In genomic region chr11:43852057-43852636, GRCh38 we compare ENCODE assay signal across 8 cellular contexts. TPM values are rescaled to one million over a fixed set of nuclear protein-coding genes. Genes with fewer than 3 reads are reported as not detected.
DNase-seq lines count a peak whose midpoint lies in the region; ATAC-seq and TF ChIP-seq lines count a peak whose summit lies in the region.

No MANE protein-coding gene starts in this region.

- H3K4me1 ChIP-seq in IMR-90 (ENCODE audit: control insufficient read depth, insufficient read depth, low read length) (no peaks in the 10 kb centered on the region), SJSA1 (replicated peaks) (no peaks in the 10 kb centered on the region), prostate gland (replicated peaks) (no peaks in the 10 kb centered on the region)

- H3K27ac Mint-ChIP-seq in glutamatergic neuron (ENCODE audit: unreplicated experiment), result no peak overlapping the region

- no peak overlapping the region for H3K23ac ChIP-seq in IMR-90 (ENCODE audit: low read depth, low read length)

- H3K36me3 ChIP-seq in IMR-90 (ENCODE audit: control insufficient read depth, insufficient read depth, low read length) (peaks cover 1% of the 10 kb centered on the region; the same call in 1 of the 2 replicates), SJSA1 (0 out of 2 replicates have a peak, but pooled peaks cover 7% of the 10 kb centered on the region), prostate gland (no peaks in the 10 kb centered on the region)

- H4K20me1 ChIP-seq in IMR-90 (ENCODE audit: insufficient read depth, low read length), result no peaks in the 10 kb centered on the region

- no peak overlapping the region for H4K91ac ChIP-seq in IMR-90 (ENCODE audit: insufficient read depth, low read depth, low read length)

- CTCF ChIA-PET in IMR-90 (lab: Yijun Ruan, JAX), result interaction anchor here (0.6 to 1.8 kb wide), 18 partner anchors 10 to 349 kb away, joined by 3 to 26 read pairs (median 4); no protein-coding TSS in a partner anchor

- no peak overlapping the region for H2AK9ac ChIP-seq in IMR-90 (replicated peaks; ENCODE audit: low read depth, low read length, poor library complexity)

- no peak overlapping the region for H2BK15ac ChIP-seq in IMR-90 (ENCODE audit: low read depth, low read length)

- H3K27me3 Mint-ChIP-seq in glutamatergic neuron (ENCODE audit: unreplicated experiment), result no peaks in the 10 kb centered on the region

- TF ChIP-seq POLR2A in IMR-90 (IDR thresholded peaks at IDR 0.05; ENCODE audit: low read depth, low read length) (no peak), prostate gland (IDR thresholded peaks at IDR 0.05) (no peak)

- H2BK20ac ChIP-seq in IMR-90 (ENCODE audit: low read depth, low read length), result no peak overlapping the region

- H3K27me3 ChIP-seq in IMR-90 (ENCODE audit: control insufficient read depth, insufficient read depth, low read length), result no peaks in the 10 kb centered on the region
- no peaks in the 10 kb centered on the region for H3K27me3 ChIP-seq in SJSA1 (replicated peaks)
- H3K27me3 ChIP-seq in prostate gland (replicated peaks; ENCODE audit: insufficient read depth), result no peaks in the 10 kb centered on the region

- DNase-seq in DMS153 treated with DMSO at 0.1 percent for 48 hours (lab: John Stamatoyannopoulos, UW; ENCODE audit: unreplicated experiment), result peak; percentile 38
- peak; percentile 88 for DNase-seq in IMR-90
- DNase-seq in SJSA1 (ENCODE audit: low read depth in 1 of 2, low spot score in 2 of 2), result peak; percentile 75 to 77
- DNase-seq in activated naive CD4-positive, alpha-beta T cell (lab: John Stamatoyannopoulos, UW), result peak in 3 of 4 experiments; percentile 14 to 29 (median 17)
- DNase-seq in glutamatergic neuron, result peak; percentile 64
- no peak for DNase-seq in prostate gland (ENCODE audit: low spot score)

- no peaks in the 10 kb centered on the region for H3K9me1 ChIP-seq in IMR-90 (ENCODE audit: insufficient read depth, low read length)

- H3K14ac ChIP-seq in IMR-90 (replicated peaks; ENCODE audit: low read depth, low read length), result no peak overlapping the region

- H2BK5ac ChIP-seq in IMR-90 (ENCODE audit: low read depth, low read length, poor library complexity, severe bottlenecking), result no peak overlapping the region

- H4K8ac ChIP-seq in IMR-90 (ENCODE audit: low read depth in 2 of 2, low read length in 2 of 2), result no peak overlapping the region

- POLR2A ChIA-PET in IMR-90 (lab: Charles Lee; ENCODE audit: unreplicated experiment), result no interaction called here

- no peak overlapping the region for H3K4me2 ChIP-seq in IMR-90 (ENCODE audit: low read depth, low read length)

- WGBS in IMR-90 (ENCODE audit: extremely low coverage in 2 of 2, insufficient read length in 1 of 2), 2 experiments, result no CpG with 5 or more reads among the region's 4 CpGs
- 36% methylated on average over 4 of the region's 4 CpGs for WGBS in prostate gland

- no peak overlapping the region for H3K56ac ChIP-seq in IMR-90 (ENCODE audit: extremely low read depth, insufficient read depth, low read length)

- H2AFZ ChIP-seq in IMR-90 (replicated peaks; ENCODE audit: low read length, poor library complexity), result no peak overlapping the region

- in situ Hi-C loops in IMR-90 (cut with MboI; ENCODE audit: low sequenced_read_pairs), result no loop called here

- dilution Hi-C loops in IMR-90 (cut with HindIII; ENCODE audit: low sequenced_read_pairs, unreplicated experiment), result no loop called here

- ATAC-seq in GM19468 (IDR thresholded peaks at IDR 0.05; ENCODE audit: extremely low read depth, unreplicated experiment), result peak; percentile 76
- peak; percentile 100 for ATAC-seq in IMR-90 (ENCODE audit: low read depth)
- ATAC-seq in GM21390 (IDR thresholded peaks at IDR 0.05; ENCODE audit: unreplicated experiment), result no peak

- no peak overlapping the region for H3K18ac ChIP-seq in IMR-90 (ENCODE audit: low read depth, low read length)

- no peaks in the 10 kb centered on the region for H3K36me3 Mint-ChIP-seq in glutamatergic neuron (ENCODE audit: unreplicated experiment)

- no peaks in the 10 kb centered on the region for H3K4me1 Mint-ChIP-seq in glutamatergic neuron (ENCODE audit: low read depth, unreplicated experiment)

- no peak overlapping the region for H3K4ac ChIP-seq in IMR-90 (ENCODE audit: low read depth, low read length)

- H3K9me3 ChIP-seq in IMR-90 (ENCODE audit: control insufficient read depth, insufficient read depth, low read length), result no peaks in the 10 kb centered on the region
- H3K9me3 ChIP-seq in SJSA1 (replicated peaks), result no peaks in the 10 kb centered on the region
- no peaks in the 10 kb centered on the region for H3K9me3 ChIP-seq in prostate gland

- no peak overlapping the region for H3K4me3 ChIP-seq in IMR-90 (ENCODE audit: insufficient read depth, low read depth, low read length)
- H3K4me3 ChIP-seq in SJSA1, result no peak overlapping the region
- H3K4me3 ChIP-seq in prostate gland, result no peak overlapping the region

- no peak overlapping the region for H2BK120ac ChIP-seq in IMR-90 (ENCODE audit: low read depth, low read length)

- H3K4me3 Mint-ChIP-seq in glutamatergic neuron (ENCODE audit: unreplicated experiment), result no peak overlapping the region

- peak; percentile 96 for TF ChIP-seq RAD21 in IMR-90 (IDR thresholded peaks at IDR 0.05; ENCODE audit: low read length)

- peak; percentile 92 for TF ChIP-seq CTCF in IMR-90 (conservative IDR thresholded peaks at IDR 0.05; ENCODE audit: low read depth, low read length)
- TF ChIP-seq CTCF in glutamatergic neuron (IDR thresholded peaks at IDR 0.05; ENCODE audit: partially characterized antibody, unreplicated experiment), result peak; percentile 84
- TF ChIP-seq CTCF in prostate gland (IDR thresholded peaks at IDR 0.05), result peak in 3 of 4 experiments; percentile 44 to 64 (median 61)

- peaks cover 3% of the 10 kb centered on the region for H3K9me3 Mint-ChIP-seq in glutamatergic neuron (ENCODE audit: unreplicated experiment)

- H3K27ac ChIP-seq in IMR-90 (ENCODE audit: insufficient read depth, low read length), result no peak overlapping the region
- no peak overlapping the region for H3K27ac ChIP-seq in SJSA1
- no peak overlapping the region for H3K27ac ChIP-seq in prostate gland

- no peak overlapping the region for H3K9ac ChIP-seq in IMR-90 (ENCODE audit: low read depth, low read length)

- BruUV-seq in IMR-90 (replicated peaks; lab: Mats Ljungman, UMichigan), result no TSS peak

- H4K5ac ChIP-seq in IMR-90 (ENCODE audit: low read depth, low read length), result no peak overlapping the region

- H2AK5ac ChIP-seq in IMR-90 (ENCODE audit: low read depth, low read length), result no peak overlapping the region

- no peaks in the 10 kb centered on the region for H3K79me1 ChIP-seq in IMR-90 (ENCODE audit: low read depth in 1 of 2, low read length in 2 of 2)

- intact Hi-C loops in IMR-90 (cut with micrococcal nuclease), result loop anchor here (1.0 to 10.0 kb wide), 7 partner anchors 27 to 435 kb away; no protein-coding TSS in a partner anchor
- intact Hi-C loops in prostate gland (cut with DNase I), result no loop called here

TF ChIP-seq in IMR-90, 13 proteins besides CTCF, POLR2A, EP300 and RAD21:
- TF ChIP-seq MXI1 (IDR thresholded peaks at IDR 0.05; ENCODE audit: borderline replicate concordance, low read depth, low read length) (no peak), SMC3 (IDR thresholded peaks at IDR 0.05; ENCODE audit: low read depth, low read length) (peak; percentile 92), CEBPB (IDR thresholded peaks at IDR 0.05; ENCODE audit: low read depth, low read length) (no peak), MAFK (IDR thresholded peaks at IDR 0.05; ENCODE audit: low read depth, low read length) (no peak), MAZ (IDR thresholded peaks at IDR 0.05; ENCODE audit: borderline replicate concordance, low read depth, low read length) (no peak; the same call in 1 of the 2 replicates), CHD1 (IDR thresholded peaks at IDR 0.05; ENCODE audit: low read depth, low read length) (no peak), RCOR1 (IDR thresholded peaks at IDR 0.05; ENCODE audit: insufficient replicate concordance, low read length) (no peak)

RNA-seq across cellular contexts. Expression of gene ALKBH3, which starts 28.5 kb away (rescaled TPM):
- total RNA-seq in IMR-90 (2012; rRNA removed), result 62.9 and 68.6 TPM in 2 replicates
- polyA plus RNA-seq in IMR-90 (2012; rRNA removed), result 27.7 and 28.3 TPM in 2 replicates
- polyA plus RNA-seq in IMR-90 (2012; cell fraction: cytosol; rRNA removed), result 10.3 and 19.9 TPM in 2 replicates
- polyA plus RNA-seq in IMR-90 (2012; cell fraction: nucleus; rRNA removed; ENCODE audit: low replicate concordance), result 6.1 and 26.4 TPM in 2 replicates
- 78.0 and 127 TPM in 2 replicates for total RNA-seq in SJSA1 (2014; rRNA removed; shearing (Covaris generic))
- total RNA-seq in glutamatergic neuron (ENCODE audit: unreplicated experiment), result 30.4 TPM
- 10 to 100 TPM; 37.6 to 55.7 TPM for total RNA-seq in prostate gland
